In genomic region chrX:47232803-47233332, GRCh38 we compare ENCODE assay signal across 1 cellular context.
TF ChIP-seq lines count a peak whose summit lies in the region.

USP11 (plus strand) TSS chrX:47233009; CDS start chrX:47233044, 35 bp downstream.

TF ChIP-seq in K562, 482 proteins besides CTCF, POLR2A, EP300 and RAD21 (continued from another document):
- peak; percentile 67 for TF ChIP-seq ZNF592 (IDR thresholded peaks at IDR 0.05)
- no peak for TF ChIP-seq ZNF133 (CRISPR knock-in tag; IDR thresholded peaks at IDR 0.05)
- TF ChIP-seq, protein P1, sequence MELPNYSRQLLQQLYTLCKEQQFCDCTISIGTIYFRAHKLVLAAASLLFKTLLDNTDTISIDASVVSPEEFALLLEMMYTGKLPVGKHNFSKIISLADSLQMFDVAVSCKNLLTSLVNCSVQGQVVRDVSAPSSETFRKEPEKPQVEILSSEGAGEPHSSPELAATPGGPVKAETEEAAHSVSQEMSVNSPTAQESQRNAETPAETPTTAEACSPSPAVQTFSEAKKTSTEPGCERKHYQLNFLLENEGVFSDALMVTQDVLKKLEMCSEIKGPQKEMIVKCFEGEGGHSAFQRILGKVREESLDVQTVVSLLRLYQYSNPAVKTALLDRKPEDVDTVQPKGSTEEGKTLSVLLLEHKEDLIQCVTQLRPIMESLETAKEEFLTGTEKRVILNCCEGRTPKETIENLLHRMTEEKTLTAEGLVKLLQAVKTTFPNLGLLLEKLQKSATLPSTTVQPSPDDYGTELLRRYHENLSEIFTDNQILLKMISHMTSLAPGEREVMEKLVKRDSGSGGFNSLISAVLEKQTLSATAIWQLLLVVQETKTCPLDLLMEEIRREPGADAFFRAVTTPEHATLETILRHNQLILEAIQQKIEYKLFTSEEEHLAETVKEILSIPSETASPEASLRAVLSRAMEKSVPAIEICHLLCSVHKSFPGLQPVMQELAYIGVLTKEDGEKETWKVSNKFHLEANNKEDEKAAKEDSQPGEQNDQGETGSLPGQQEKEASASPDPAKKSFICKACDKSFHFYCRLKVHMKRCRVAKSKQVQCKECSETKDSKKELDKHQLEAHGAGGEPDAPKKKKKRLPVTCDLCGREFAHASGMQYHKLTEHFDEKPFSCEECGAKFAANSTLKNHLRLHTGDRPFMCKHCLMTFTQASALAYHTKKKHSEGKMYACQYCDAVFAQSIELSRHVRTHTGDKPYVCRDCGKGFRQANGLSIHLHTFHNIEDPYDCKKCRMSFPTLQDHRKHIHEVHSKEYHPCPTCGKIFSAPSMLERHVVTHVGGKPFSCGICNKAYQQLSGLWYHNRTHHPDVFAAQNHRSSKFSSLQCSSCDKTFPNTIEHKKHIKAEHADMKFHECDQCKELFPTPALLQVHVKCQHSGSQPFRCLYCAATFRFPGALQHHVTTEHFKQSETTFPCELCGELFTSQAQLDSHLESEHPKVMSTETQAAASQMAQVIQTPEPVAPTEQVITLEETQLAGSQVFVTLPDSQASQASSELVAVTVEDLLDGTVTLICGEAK (IDR thresholded peaks at IDR 0.05) = peak; percentile 81
- TF ChIP-seq, protein P1 (CRISPR knock-in tag; IDR thresholded peaks at IDR 0.05) = no peak
- TF ChIP-seq NKRF (IDR thresholded peaks at IDR 0.05; ENCODE audit: borderline replicate concordance) = peak; percentile 41; the same call in 1 of the 2 replicates
- peak; percentile 60; the same call in 1 of the 2 replicates for TF ChIP-seq ZBTB1 (CRISPR knock-in tag; IDR thresholded peaks at IDR 0.05; ENCODE audit: borderline replicate concordance, low read depth)
- TF ChIP-seq PML (IDR thresholded peaks at IDR 0.05; ENCODE audit: low read length) = 0 out of 2 replicates have a peak, but pooled peaks have one; percentile 26
- peak; percentile 45; the same call in 1 of the 2 replicates for TF ChIP-seq GABPB1 (CRISPR knock-in tag; IDR thresholded peaks at IDR 0.05)
- TF ChIP-seq EP400 (IDR thresholded peaks at IDR 0.05) = peak; percentile 68
- TF ChIP-seq, protein P2, sequence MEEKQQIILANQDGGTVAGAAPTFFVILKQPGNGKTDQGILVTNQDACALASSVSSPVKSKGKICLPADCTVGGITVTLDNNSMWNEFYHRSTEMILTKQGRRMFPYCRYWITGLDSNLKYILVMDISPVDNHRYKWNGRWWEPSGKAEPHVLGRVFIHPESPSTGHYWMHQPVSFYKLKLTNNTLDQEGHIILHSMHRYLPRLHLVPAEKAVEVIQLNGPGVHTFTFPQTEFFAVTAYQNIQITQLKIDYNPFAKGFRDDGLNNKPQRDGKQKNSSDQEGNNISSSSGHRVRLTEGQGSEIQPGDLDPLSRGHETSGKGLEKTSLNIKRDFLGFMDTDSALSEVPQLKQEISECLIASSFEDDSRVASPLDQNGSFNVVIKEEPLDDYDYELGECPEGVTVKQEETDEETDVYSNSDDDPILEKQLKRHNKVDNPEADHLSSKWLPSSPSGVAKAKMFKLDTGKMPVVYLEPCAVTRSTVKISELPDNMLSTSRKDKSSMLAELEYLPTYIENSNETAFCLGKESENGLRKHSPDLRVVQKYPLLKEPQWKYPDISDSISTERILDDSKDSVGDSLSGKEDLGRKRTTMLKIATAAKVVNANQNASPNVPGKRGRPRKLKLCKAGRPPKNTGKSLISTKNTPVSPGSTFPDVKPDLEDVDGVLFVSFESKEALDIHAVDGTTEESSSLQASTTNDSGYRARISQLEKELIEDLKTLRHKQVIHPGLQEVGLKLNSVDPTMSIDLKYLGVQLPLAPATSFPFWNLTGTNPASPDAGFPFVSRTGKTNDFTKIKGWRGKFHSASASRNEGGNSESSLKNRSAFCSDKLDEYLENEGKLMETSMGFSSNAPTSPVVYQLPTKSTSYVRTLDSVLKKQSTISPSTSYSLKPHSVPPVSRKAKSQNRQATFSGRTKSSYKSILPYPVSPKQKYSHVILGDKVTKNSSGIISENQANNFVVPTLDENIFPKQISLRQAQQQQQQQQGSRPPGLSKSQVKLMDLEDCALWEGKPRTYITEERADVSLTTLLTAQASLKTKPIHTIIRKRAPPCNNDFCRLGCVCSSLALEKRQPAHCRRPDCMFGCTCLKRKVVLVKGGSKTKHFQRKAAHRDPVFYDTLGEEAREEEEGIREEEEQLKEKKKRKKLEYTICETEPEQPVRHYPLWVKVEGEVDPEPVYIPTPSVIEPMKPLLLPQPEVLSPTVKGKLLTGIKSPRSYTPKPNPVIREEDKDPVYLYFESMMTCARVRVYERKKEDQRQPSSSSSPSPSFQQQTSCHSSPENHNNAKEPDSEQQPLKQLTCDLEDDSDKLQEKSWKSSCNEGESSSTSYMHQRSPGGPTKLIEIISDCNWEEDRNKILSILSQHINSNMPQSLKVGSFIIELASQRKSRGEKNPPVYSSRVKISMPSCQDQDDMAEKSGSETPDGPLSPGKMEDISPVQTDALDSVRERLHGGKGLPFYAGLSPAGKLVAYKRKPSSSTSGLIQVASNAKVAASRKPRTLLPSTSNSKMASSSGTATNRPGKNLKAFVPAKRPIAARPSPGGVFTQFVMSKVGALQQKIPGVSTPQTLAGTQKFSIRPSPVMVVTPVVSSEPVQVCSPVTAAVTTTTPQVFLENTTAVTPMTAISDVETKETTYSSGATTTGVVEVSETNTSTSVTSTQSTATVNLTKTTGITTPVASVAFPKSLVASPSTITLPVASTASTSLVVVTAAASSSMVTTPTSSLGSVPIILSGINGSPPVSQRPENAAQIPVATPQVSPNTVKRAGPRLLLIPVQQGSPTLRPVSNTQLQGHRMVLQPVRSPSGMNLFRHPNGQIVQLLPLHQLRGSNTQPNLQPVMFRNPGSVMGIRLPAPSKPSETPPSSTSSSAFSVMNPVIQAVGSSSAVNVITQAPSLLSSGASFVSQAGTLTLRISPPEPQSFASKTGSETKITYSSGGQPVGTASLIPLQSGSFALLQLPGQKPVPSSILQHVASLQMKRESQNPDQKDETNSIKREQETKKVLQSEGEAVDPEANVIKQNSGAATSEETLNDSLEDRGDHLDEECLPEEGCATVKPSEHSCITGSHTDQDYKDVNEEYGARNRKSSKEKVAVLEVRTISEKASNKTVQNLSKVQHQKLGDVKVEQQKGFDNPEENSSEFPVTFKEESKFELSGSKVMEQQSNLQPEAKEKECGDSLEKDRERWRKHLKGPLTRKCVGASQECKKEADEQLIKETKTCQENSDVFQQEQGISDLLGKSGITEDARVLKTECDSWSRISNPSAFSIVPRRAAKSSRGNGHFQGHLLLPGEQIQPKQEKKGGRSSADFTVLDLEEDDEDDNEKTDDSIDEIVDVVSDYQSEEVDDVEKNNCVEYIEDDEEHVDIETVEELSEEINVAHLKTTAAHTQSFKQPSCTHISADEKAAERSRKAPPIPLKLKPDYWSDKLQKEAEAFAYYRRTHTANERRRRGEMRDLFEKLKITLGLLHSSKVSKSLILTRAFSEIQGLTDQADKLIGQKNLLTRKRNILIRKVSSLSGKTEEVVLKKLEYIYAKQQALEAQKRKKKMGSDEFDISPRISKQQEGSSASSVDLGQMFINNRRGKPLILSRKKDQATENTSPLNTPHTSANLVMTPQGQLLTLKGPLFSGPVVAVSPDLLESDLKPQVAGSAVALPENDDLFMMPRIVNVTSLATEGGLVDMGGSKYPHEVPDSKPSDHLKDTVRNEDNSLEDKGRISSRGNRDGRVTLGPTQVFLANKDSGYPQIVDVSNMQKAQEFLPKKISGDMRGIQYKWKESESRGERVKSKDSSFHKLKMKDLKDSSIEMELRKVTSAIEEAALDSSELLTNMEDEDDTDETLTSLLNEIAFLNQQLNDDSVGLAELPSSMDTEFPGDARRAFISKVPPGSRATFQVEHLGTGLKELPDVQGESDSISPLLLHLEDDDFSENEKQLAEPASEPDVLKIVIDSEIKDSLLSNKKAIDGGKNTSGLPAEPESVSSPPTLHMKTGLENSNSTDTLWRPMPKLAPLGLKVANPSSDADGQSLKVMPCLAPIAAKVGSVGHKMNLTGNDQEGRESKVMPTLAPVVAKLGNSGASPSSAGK (IDR thresholded peaks at IDR 0.05) = peak; percentile 43; the same call in 1 of the 2 replicates
- no peak for TF ChIP-seq CEBPB (tag; IDR thresholded peaks at IDR 0.05)
- TF ChIP-seq L3MBTL2 (IDR thresholded peaks at IDR 0.05) = peak; percentile 52
- TF ChIP-seq ZFX (CRISPR knock-in tag; IDR thresholded peaks at IDR 0.05) = peak; percentile 70
- TF ChIP-seq TFAP4 (CRISPR knock-in tag; IDR thresholded peaks at IDR 0.05; ENCODE audit: borderline replicate concordance) = peak; percentile 77
- peak; percentile 93 for TF ChIP-seq POLR2G (IDR thresholded peaks at IDR 0.05; ENCODE audit: low read depth, low read length)
